1 cellular context compared by ENCODE assay signal in genomic region chr2:96913398-96914202, GRCh38.
TF ChIP-seq lines count a peak whose summit lies in the region.

No MANE protein-coding gene starts in this region.

TF ChIP-seq in HepG2, 621 proteins besides CTCF, POLR2A, EP300 and RAD21 (continued from another document):
- TF ChIP-seq TCF7 (IDR thresholded peaks at IDR 0.05; ENCODE audit: low read depth) (peak; percentile 28; the same call in 1 of the 2 replicates), ETV5 (CRISPR knock-in tag; IDR thresholded peaks at IDR 0.05; ENCODE audit: borderline replicate concordance) (peak; percentile 38; the same call in 1 of the 2 replicates), PAXIP1 (CRISPR knock-in tag; conservative IDR thresholded peaks at IDR 0.05) (peak; percentile 38), ZBTB20 (CRISPR knock-in tag; IDR thresholded peaks at IDR 0.05; ENCODE audit: borderline replicate concordance, low read depth) (no peak), ERF (CRISPR knock-in tag; IDR thresholded peaks at IDR 0.05) (no peak), ZFP82 (CRISPR knock-in tag; IDR thresholded peaks at IDR 0.05; ENCODE audit: borderline replicate concordance) (no peak), ISL2 (CRISPR knock-in tag; IDR thresholded peaks at IDR 0.05) (0 out of 2 replicates have a peak, but pooled peaks have one; percentile 27), ZNF768 (CRISPR knock-in tag; IDR thresholded peaks at IDR 0.05) (0 out of 2 replicates have a peak, but pooled peaks have one; percentile 19), GATAD2A (CRISPR knock-in tag; IDR thresholded peaks at IDR 0.05) (peak; percentile 13; the same call in 1 of the 2 replicates)
- TF ChIP-seq, protein P1, sequence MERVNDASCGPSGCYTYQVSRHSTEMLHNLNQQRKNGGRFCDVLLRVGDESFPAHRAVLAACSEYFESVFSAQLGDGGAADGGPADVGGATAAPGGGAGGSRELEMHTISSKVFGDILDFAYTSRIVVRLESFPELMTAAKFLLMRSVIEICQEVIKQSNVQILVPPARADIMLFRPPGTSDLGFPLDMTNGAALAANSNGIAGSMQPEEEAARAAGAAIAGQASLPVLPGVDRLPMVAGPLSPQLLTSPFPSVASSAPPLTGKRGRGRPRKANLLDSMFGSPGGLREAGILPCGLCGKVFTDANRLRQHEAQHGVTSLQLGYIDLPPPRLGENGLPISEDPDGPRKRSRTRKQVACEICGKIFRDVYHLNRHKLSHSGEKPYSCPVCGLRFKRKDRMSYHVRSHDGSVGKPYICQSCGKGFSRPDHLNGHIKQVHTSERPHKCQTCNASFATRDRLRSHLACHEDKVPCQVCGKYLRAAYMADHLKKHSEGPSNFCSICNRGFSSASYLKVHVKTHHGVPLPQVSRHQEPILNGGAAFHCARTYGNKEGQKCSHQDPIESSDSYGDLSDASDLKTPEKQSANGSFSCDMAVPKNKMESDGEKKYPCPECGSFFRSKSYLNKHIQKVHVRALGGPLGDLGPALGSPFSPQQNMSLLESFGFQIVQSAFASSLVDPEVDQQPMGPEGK (CRISPR knock-in tag; IDR thresholded peaks at IDR 0.05), result peak; percentile 73
